In the genomic region with DNA sequence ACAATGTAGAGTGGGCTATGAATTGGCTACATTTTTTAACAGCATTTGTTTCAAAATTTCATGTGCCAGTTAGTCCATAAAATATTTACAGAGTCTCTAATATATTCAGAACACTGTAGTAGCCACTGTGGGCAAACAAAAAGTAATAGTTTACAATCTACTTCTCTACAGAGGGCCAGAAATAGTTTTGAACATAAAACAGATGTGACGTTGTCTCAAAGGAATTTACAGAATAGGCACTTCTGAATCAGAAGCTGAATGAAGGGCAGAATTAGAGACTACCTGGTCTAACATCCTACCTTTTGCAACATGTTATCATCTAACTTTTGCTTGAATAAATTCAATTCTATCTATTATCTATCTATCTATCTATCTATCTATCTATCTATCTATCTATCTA, we compare ENCODE assay signal across 27 cellular contexts.
"Had no signal": no experiment of that assay in that cellular context is flagged by ENCODE, and none has a peak within 500 bp of the region (broad histone marks: within the 10 kb centered on the region; RNA-seq: fewer than 3 reads in every experiment).

No MANE protein-coding gene starts in this region.

- H3K4me1 ChIP-seq: left ventricle myocardium inferior, pancreas, prostate gland, stomach, testis, thyroid gland, transverse colon, upper lobe of left lung, vagina had no signal

- H3K27me3 ChIP-seq: pancreas, stomach, testis, thyroid gland, transverse colon, upper lobe of left lung, vagina had no signal

- H3K27ac ChIP-seq: left ventricle myocardium inferior, pancreas, prostate gland, skin epidermis, stomach, testis, thyroid gland, transverse colon, upper lobe of left lung, vagina had no signal

- H3K9me3 ChIP-seq: left ventricle myocardium inferior, pancreas, prostate gland, stomach, testis, thyroid gland, transverse colon, upper lobe of left lung, vagina had no signal

- H3K36me3 ChIP-seq: left ventricle myocardium inferior, pancreas, prostate gland, stomach, thyroid gland, transverse colon, upper lobe of left lung, vagina had no signal

- DNase-seq: kidney glomerular epithelial cell; left colon; left ventricle myocardium inferior; midbrain; mucosa of descending colon; naive thymus-derived CD4-positive, alpha-beta T cell; pancreas; posterior cingulate gyrus; retina; right cardiac atrium; stimulated activated CD4-positive, alpha-beta T cell treated with anti-CD3 and anti-CD28 coated beads, Interleukin-12 subunit alpha, Interleukin-12 subunit beta, amount 100 ng/mL, for 4 hours; stimulated activated CD4-positive, alpha-beta T cell treated with anti-CD3 and anti-CD28 coated beads, Interleukin-15, amount 100 ng/mL, for 24 hours; stimulated activated CD4-positive, alpha-beta T cell treated with anti-CD3 and anti-CD28 coated beads, Interleukin-2, amount 100 ng/mL, for 24 hours; stimulated activated CD4-positive, alpha-beta T cell treated with anti-CD3 and anti-CD28 coated beads, Interleukin-4, amount 100 ng/mL, for 1 hour; stimulated activated naive B cell treated with anti-CD40 and anti-IgM and Interleukin-4, amounts not matched to agents 10 μg/mL and 1 μg/mL and 100 μg/mL, for 72 hours; stimulated activated naive CD8-positive, alpha-beta T cell treated with anti-CD3 and anti-CD28 coated beads, Interleukin-15, Interleukin-2, amounts not matched to agents 100 U/mL and 50 U/mL, for 24 hours; stomach; testis; thyroid gland; transverse colon; upper lobe of left lung had no signal

- ATAC-seq: left colon; mucosa of descending colon; naive thymus-derived CD4-positive, alpha-beta T cell; natural killer cell treated with Interleukin-12 subunit alpha and Interleukin-12 subunit beta and Interleukin-15 and Interleukin-18, amount 100 ng/mL, for 72 hours; right cardiac atrium; sciatic nerve; stimulated activated naive B cell treated with anti-CD40 and anti-IgM and Interleukin-4, amounts not matched to agents 10 μg/mL and 1 μg/mL and 100 μg/mL, for 72 hours; stimulated activated naive CD8-positive, alpha-beta T cell treated with anti-CD3 and anti-CD28 coated beads, Interleukin-15, Interleukin-2, amounts not matched to agents 100 U/mL and 50 U/mL, for 24 hours had no signal

- H3K4me3 ChIP-seq: left ventricle myocardium inferior, lung, mucosa of descending colon, pancreas, prostate gland, skin epidermis, stomach, testis, thyroid gland, transverse colon, upper lobe of left lung, vagina had no signal
